ENCODE assay signal across 25 cellular contexts in the genomic region with DNA sequence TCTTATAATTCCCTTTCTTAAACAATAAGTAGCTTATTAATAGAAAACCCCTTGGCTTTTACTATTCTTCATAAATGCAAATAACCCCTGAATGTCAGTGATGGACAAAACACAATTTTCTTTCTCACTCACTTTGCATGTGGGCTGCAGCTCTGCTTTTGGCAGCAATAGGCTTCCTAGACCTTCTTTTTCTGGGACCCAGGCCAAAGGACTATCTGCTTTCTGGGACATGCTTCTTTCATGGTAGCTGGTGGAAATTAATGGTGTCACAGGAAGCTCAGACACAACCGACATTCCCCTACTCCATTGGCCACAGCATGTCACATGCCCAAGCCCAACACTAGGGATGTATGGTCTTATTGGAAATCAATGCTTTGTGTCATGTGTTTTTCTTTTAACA.
"Had no signal": no experiment of that assay in that cellular context is flagged by ENCODE, and none has a peak within 500 bp of the region (broad histone marks: within the 10 kb centered on the region; RNA-seq: fewer than 3 reads in every experiment).

No MANE protein-coding gene starts in this region.

- H3K36me3 ChIP-seq: pancreas, prostate gland, transverse colon had no signal

- H3K27ac Mint-ChIP-seq: activated naive CD4-positive, alpha-beta T cell treated with anti-CD3 and anti-CD28 coated beads, Interleukin-2, amount 50 U/mL, for 24 hours; dendritic cell treated with granulocyte-macrophage colony-stimulating factor and Interleukin-4, amounts not matched to agents 40 ng/mL and 50 ng/mL, for 4 days; endodermal cell; naive B cell had no signal

- H3K4me3 Mint-ChIP-seq: activated naive CD4-positive, alpha-beta T cell treated with anti-CD3 and anti-CD28 coated beads, Interleukin-2, amount 50 U/mL, for 24 hours; dendritic cell treated with granulocyte-macrophage colony-stimulating factor and Interleukin-4, amounts not matched to agents 40 ng/mL and 50 ng/mL, for 4 days; endodermal cell; naive B cell had no signal

- ATAC-seq: esophagus mucosa; left colon; pancreas; sciatic nerve; stimulated activated naive CD8-positive, alpha-beta T cell treated with anti-CD3 and anti-CD28 coated beads, Interleukin-15, Interleukin-2, amounts not matched to agents 100 U/mL and 50 U/mL, for 24 hours had no signal

- H3K36me3 Mint-ChIP-seq: activated naive CD4-positive, alpha-beta T cell treated with anti-CD3 and anti-CD28 coated beads, Interleukin-2, amount 50 U/mL, for 24 hours; naive B cell had no signal

- H3K27ac ChIP-seq: pancreas, prostate gland, skin epidermis, testis, transverse colon, VCaP had no signal

- H3K9me3 Mint-ChIP-seq: activated naive CD4-positive, alpha-beta T cell treated with anti-CD3 and anti-CD28 coated beads, Interleukin-2, amount 50 U/mL, for 24 hours; dendritic cell treated with granulocyte-macrophage colony-stimulating factor and Interleukin-4, amounts not matched to agents 40 ng/mL and 50 ng/mL, for 4 days; endodermal cell; naive B cell had no signal

- H3K27me3 Mint-ChIP-seq: dendritic cell treated with granulocyte-macrophage colony-stimulating factor and Interleukin-4, amounts not matched to agents 40 ng/mL and 50 ng/mL, for 4 days had no signal

- H3K4me1 Mint-ChIP-seq: activated naive CD4-positive, alpha-beta T cell treated with anti-CD3 and anti-CD28 coated beads, Interleukin-2, amount 50 U/mL, for 24 hours; endodermal cell; naive B cell had no signal

- H3K27me3 ChIP-seq: pancreas, testis, transverse colon had no signal

- H3K9me3 ChIP-seq: pancreas, prostate gland, testis, transverse colon had no signal

- DNase-seq: activated T-cell treated with anti-CD3 and anti-CD28 coated beads, Interleukin-2, amount 50 U/mL, for 1 hour; aorta; central memory CD4-positive, alpha-beta T cell; endodermal cell; head of caudate nucleus; hippocampal formation; kidney; left colon; mammary epithelial cell; naive B cell; nucleus accumbens; pancreas; retina; stimulated activated CD4-positive, alpha-beta T cell treated with anti-CD3 and anti-CD28 coated beads, Interleukin-12 subunit alpha, Interleukin-12 subunit beta, amount 100 ng/mL, for 4 hours; stimulated activated CD4-positive, alpha-beta T cell treated with anti-CD3 and anti-CD28 coated beads, Interleukin-4, amount 100 ng/mL, for 1 hour; stimulated activated naive CD8-positive, alpha-beta T cell treated with anti-CD3 and anti-CD28 coated beads, Interleukin-15, Interleukin-2, amounts not matched to agents 100 U/mL and 50 U/mL, for 24 hours; testis; transverse colon had no signal

- H3K4me3 ChIP-seq: pancreas, prostate gland, skin epidermis, testis, transverse colon had no signal

- H3K4me1 ChIP-seq: pancreas, prostate gland, testis, transverse colon had no signal
